ENCODE assay signal across 8 cellular contexts in genomic region chr17:7915611-7916382, GRCh38. TPM values are rescaled to one million over a fixed set of nuclear protein-coding genes. Genes with fewer than 3 reads are reported as not detected.
DNase-seq lines count a peak whose midpoint lies in the region; ATAC-seq and TF ChIP-seq lines count a peak whose summit lies in the region.

Gene RNF227, minus strand, starts transcription at chr17:7916289. Its CDS starts 94 bp downstream, at chr17:7916195.

- POLR2A ChIA-PET in PC-9 (lab: Charles Lee; ENCODE audit: unreplicated experiment): interaction anchor here (0.6 to 0.7 kb wide), 4 partner anchors 46 to 303 kb away, joined by 3 to 8 read pairs (median 4); no protein-coding TSS in a partner anchor

- peaks cover 17% of the 10 kb centered on the region; the same call in 1 of the 2 replicates for H3F3A ChIP-seq in PC-9 (ENCODE audit: insufficient read depth, low read depth)

- H3K4me1 ChIP-seq in PC-9 (replicated peaks; ENCODE audit: insufficient read depth): no peaks in the 10 kb centered on the region
- peaks cover 24 to 29% (median 27%) of the 10 kb centered on the region in 4 donors for H3K4me1 ChIP-seq in esophagus muscularis mucosa

- in situ Hi-C loops in Caki2 (cut with HindIII; ENCODE audit: low pct_unique_long_range_greater_than_20kb, low sequenced_read_pairs): no loop called here

- H3K4me2 ChIP-seq in PC-9: peak within 1 kb of the TSS; percentile 70

- intact Hi-C loops in PC-9 (cut with micrococcal nuclease; ENCODE audit: unreplicated experiment) (loop anchor here (1.0 kb wide), 1 partner anchor 17 kb away; the partner anchor contains the start of gene CNTROB), esophagus muscularis mucosa (cut with DNase I) (no loop called here)

- peak within 1 kb of the TSS; percentile 60 for H3K4me3 ChIP-seq in PC-9
- peak within 1 kb of the TSS; percentile 62 to 84 (median 66) for H3K4me3 ChIP-seq in esophagus muscularis mucosa

- BruUV-seq in PC-9 (replicated peaks; lab: Mats Ljungman, UMichigan): no TSS peak

- 0% methylated on average over 37 of the region's 100 CpGs for WGBS in esophagus muscularis mucosa

- H3K27ac ChIP-seq in PC-9 (no peak within 1 kb of the TSS), esophagus muscularis mucosa (replicated peaks in 1 of 4) (peak within 1 kb of the TSS; percentile 92 to 95 (median 95))

- H4K20me1 ChIP-seq in PC-9 (ENCODE audit: insufficient read depth): no peaks in the 10 kb centered on the region

- H3K9me3 ChIP-seq in PC-9 (ENCODE audit: insufficient read depth, low read depth) (no peaks in the 10 kb centered on the region), esophagus muscularis mucosa (no peaks in the 10 kb centered on the region)

- no peak for TF ChIP-seq EP300 in esophagus muscularis mucosa (IDR thresholded peaks at IDR 0.05)

- no peak for TF ChIP-seq POLR2A in esophagus muscularis mucosa (IDR thresholded peaks at IDR 0.05; ENCODE audit: low read depth)

- H3K79me2 ChIP-seq in PC-9 (ENCODE audit: low read depth): no peaks in the 10 kb centered on the region

- CTCF ChIA-PET in PC-9 (lab: Charles Lee): interaction anchor here (0.8 to 1.2 kb wide), 2 partner anchors 72 to 74 kb away, joined by 3 to 4 read pairs; no protein-coding TSS in a partner anchor

- peak within 1 kb of the TSS; percentile 84 for H2AFZ ChIP-seq in PC-9

- H3K27me3 ChIP-seq in PC-9 (ENCODE audit: insufficient read depth, low read depth) (no peaks in the 10 kb centered on the region), esophagus muscularis mucosa (no peaks in the 10 kb centered on the region)

- ATAC-seq in GM21619 (IDR thresholded peaks at IDR 0.05; ENCODE audit: unreplicated experiment): peak; percentile 63

- TF ChIP-seq CTCF in PC-9 (conservative IDR thresholded peaks at IDR 0.05): no peak
- TF ChIP-seq CTCF in esophagus muscularis mucosa (IDR thresholded peaks at IDR 0.05): peak in 1 of 3 experiments; percentile 20

- DNase-seq in Caki2 (ENCODE audit: low read depth) (peak; percentile 97), KG1 (lab: John Stamatoyannopoulos, UW) (peak; percentile 9), PC-9 (peak; percentile 67 to 91), esophagus muscularis mucosa (ENCODE audit: extremely low spot score) (peak; percentile 98), myocyte (ENCODE audit: low read depth) (peak; percentile 93)
- peak; percentile 93 for DNase-seq in activated T-cell treated with anti-CD3 and anti-CD28 coated beads, Interleukin-2, amount 50 U/mL, for 48 hours
- peak; percentile 70 for DNase-seq in stimulated activated CD8-positive, alpha-beta memory T cell treated with anti-CD3 and anti-CD28 coated beads, Interleukin-7, amount 100 ng/mL, for 24 hours (ENCODE audit: low read depth)

- H3K9me2 ChIP-seq in PC-9 (ENCODE audit: insufficient read depth): no peaks in the 10 kb centered on the region

- no peaks in the 10 kb centered on the region for H3K36me3 ChIP-seq in PC-9 (ENCODE audit: low read depth)
- H3K36me3 ChIP-seq in esophagus muscularis mucosa: peaks cover 0 to 16% (median 11%) of the 10 kb centered on the region in 4 donors

RNA-seq across cellular contexts. Expression of gene RNF227, which starts in this region (rescaled TPM):
- 2.0 and 2.6 TPM in 2 replicates for total RNA-seq in Caki2 (2014; rRNA removed; shearing (Covaris generic); ENCODE audit: low replicate concordance)
- total RNA-seq in PC-9 (2021) (3.1 and 4.2 TPM in 2 replicates), esophagus muscularis mucosa (10 to 100 TPM in 1 of 4 donors, 1 to 10 TPM in 3; 2.1 to 29.2 (median 5.7) TPM), myocyte (5.9 and 6.7 TPM in 2 replicates)
- polyA plus RNA-seq in myocyte (2012): 12.2 TPM

Comparison
In these comparisons a context has a peak if more than half of its experiments do, and no peak if none do; other contexts are left out.
1. DNase-seq: peak in every context shown above with its lines; median percentile 98 in esophagus muscularis mucosa; 97 in Caki2; 93 in activated T-cell treated with anti-CD3 and anti-CD28 coated beads, Interleukin-2, amount 50 U/mL, for 48 hours; 93 in myocyte; 79 in PC-9; 70 in stimulated activated CD8-positive, alpha-beta memory T cell treated with anti-CD3 and anti-CD28 coated beads, Interleukin-7, amount 100 ng/mL, for 24 hours; 9 in KG1.